In the genomic region with DNA sequence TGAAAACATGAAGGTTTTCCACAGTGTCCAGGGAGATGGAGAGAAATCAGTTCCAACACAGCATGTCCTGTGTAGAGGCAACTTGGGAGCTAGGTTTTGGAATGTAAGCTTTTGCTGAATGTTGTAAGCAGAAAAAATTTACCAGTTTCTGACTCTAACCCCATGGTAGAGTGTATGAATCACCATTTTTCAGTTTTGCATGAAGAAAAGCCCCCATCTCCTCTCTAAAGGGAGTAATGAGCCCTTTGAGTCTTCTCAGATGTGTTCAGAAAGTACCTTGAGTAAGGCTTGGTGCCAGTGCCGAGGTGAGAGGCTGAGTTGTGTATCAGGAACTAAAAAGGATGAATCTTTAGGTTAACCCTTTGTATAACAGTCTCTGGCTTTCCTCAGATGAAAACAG, we compare ENCODE assay signal across 11 cellular contexts.
DNase-seq lines count a peak whose midpoint lies in the region; ATAC-seq and TF ChIP-seq lines count a peak whose summit lies in the region.
"Had no signal": no experiment of that assay in that cellular context is flagged by ENCODE, and none has a peak within 500 bp of the region (broad histone marks: within the 10 kb centered on the region; RNA-seq: fewer than 3 reads in every experiment).

No MANE protein-coding gene starts in this region.

- H3K27me3 Mint-ChIP-seq in activated T-cell treated with anti-CD3 and anti-CD28 coated beads, Interleukin-2, amount 50 U/mL, for 72 hours (ENCODE audit: low read depth): peaks cover 46% of the 10 kb centered on the region
- peaks cover 46% of the 10 kb centered on the region for H3K27me3 Mint-ChIP-seq in activated T-cell treated with anti-CD3 and anti-CD28 coated beads, Interleukin-2, amount 50 U/mL, for 24 hours
- H3K27me3 Mint-ChIP-seq in stimulated activated memory B cell treated with anti-CD40 and anti-IgM and Interleukin-4, amounts not matched to agents 10 μg/mL and 1 μg/mL and 100 μg/mL, for 72 hours: peaks cover 26% of the 10 kb centered on the region
- H3K27me3 Mint-ChIP-seq in type B pancreatic cell: peaks cover 22% of the 10 kb centered on the region

- DNase-seq in activated T-cell treated with anti-CD3 and anti-CD28 coated beads, Interleukin-2, amount 50 U/mL, for 72 hours: peak; percentile 22 to 38
- no peak for DNase-seq in activated T-cell treated with anti-CD3 and anti-CD28 coated beads, Interleukin-2, amount 50 U/mL, for 24 hours
- no peak for DNase-seq in type B pancreatic cell (ENCODE audit: extremely low spot score, unreplicated experiment)
- no peak for DNase-seq in midbrain (lab: John Stamatoyannopoulos, UW)
- DNase-seq in NCI-H446 treated with DMSO at 0.1 percent for 48 hours (lab: John Stamatoyannopoulos, UW): no peak
- DNase-seq: foreskin keratinocyte, Kasumi-1, NCI-H2081 treated with DMSO at 0.1 percent for 48 hours had no signal

- no peaks in the 10 kb centered on the region for H3K9me3 Mint-ChIP-seq in activated T-cell treated with anti-CD3 and anti-CD28 coated beads, Interleukin-2, amount 50 U/mL, for 72 hours
- H3K9me3 Mint-ChIP-seq in activated T-cell treated with anti-CD3 and anti-CD28 coated beads, Interleukin-2, amount 50 U/mL, for 24 hours: no peaks in the 10 kb centered on the region
- H3K9me3 Mint-ChIP-seq in stimulated activated memory B cell treated with anti-CD40 and anti-IgM and Interleukin-4, amounts not matched to agents 10 μg/mL and 1 μg/mL and 100 μg/mL, for 72 hours: no peaks in the 10 kb centered on the region
- no peaks in the 10 kb centered on the region for H3K9me3 Mint-ChIP-seq in type B pancreatic cell

- no peak overlapping the region for H3K27ac Mint-ChIP-seq in activated T-cell treated with anti-CD3 and anti-CD28 coated beads, Interleukin-2, amount 50 U/mL, for 72 hours
- H3K27ac Mint-ChIP-seq in activated T-cell treated with anti-CD3 and anti-CD28 coated beads, Interleukin-2, amount 50 U/mL, for 24 hours: no peak overlapping the region
- H3K27ac Mint-ChIP-seq in stimulated activated memory B cell treated with anti-CD40 and anti-IgM and Interleukin-4, amounts not matched to agents 10 μg/mL and 1 μg/mL and 100 μg/mL, for 72 hours: no peak overlapping the region
- H3K27ac Mint-ChIP-seq in type B pancreatic cell: no peak overlapping the region

- H3K36me3 Mint-ChIP-seq in activated T-cell treated with anti-CD3 and anti-CD28 coated beads, Interleukin-2, amount 50 U/mL, for 72 hours (ENCODE audit: insufficient read depth in 2 of 2): no peaks in the 10 kb centered on the region
- no peaks in the 10 kb centered on the region for H3K36me3 Mint-ChIP-seq in activated T-cell treated with anti-CD3 and anti-CD28 coated beads, Interleukin-2, amount 50 U/mL, for 24 hours (ENCODE audit: low read depth)
- no peaks in the 10 kb centered on the region for H3K36me3 Mint-ChIP-seq in stimulated activated memory B cell treated with anti-CD40 and anti-IgM and Interleukin-4, amounts not matched to agents 10 μg/mL and 1 μg/mL and 100 μg/mL, for 72 hours
- H3K36me3 Mint-ChIP-seq in type B pancreatic cell: no peaks in the 10 kb centered on the region

- ATAC-seq in activated T-cell treated with anti-CD3 and anti-CD28 coated beads, Interleukin-2, amount 50 U/mL, for 72 hours (replicated peaks in 1 of 2): peak; percentile 99
- ATAC-seq in GM21717 (IDR thresholded peaks at IDR 0.05; ENCODE audit: unreplicated experiment) (peak; percentile 96), HG03342 (IDR thresholded peaks at IDR 0.05; ENCODE audit: unreplicated experiment) (peak; percentile 79)
- peak; percentile 78 for ATAC-seq in stimulated activated memory B cell treated with anti-CD40 and anti-IgM and Interleukin-4, amounts not matched to agents 10 μg/mL and 1 μg/mL and 100 μg/mL, for 72 hours
- ATAC-seq: foreskin keratinocyte had no signal

- peak overlapping the region in 1 of 2 donors; percentile 36 for H3K4me3 Mint-ChIP-seq in activated T-cell treated with anti-CD3 and anti-CD28 coated beads, Interleukin-2, amount 50 U/mL, for 72 hours
- H3K4me3 Mint-ChIP-seq in activated T-cell treated with anti-CD3 and anti-CD28 coated beads, Interleukin-2, amount 50 U/mL, for 24 hours: no peak overlapping the region
- no peak overlapping the region for H3K4me3 Mint-ChIP-seq in stimulated activated memory B cell treated with anti-CD40 and anti-IgM and Interleukin-4, amounts not matched to agents 10 μg/mL and 1 μg/mL and 100 μg/mL, for 72 hours
- no peak overlapping the region for H3K4me3 Mint-ChIP-seq in type B pancreatic cell

- peaks cover 10% of the 10 kb centered on the region for H3K4me1 Mint-ChIP-seq in activated T-cell treated with anti-CD3 and anti-CD28 coated beads, Interleukin-2, amount 50 U/mL, for 72 hours (ENCODE audit: low read depth)
- peaks cover 10% of the 10 kb centered on the region for H3K4me1 Mint-ChIP-seq in activated T-cell treated with anti-CD3 and anti-CD28 coated beads, Interleukin-2, amount 50 U/mL, for 24 hours (ENCODE audit: low read depth)
- peaks cover 9% of the 10 kb centered on the region for H3K4me1 Mint-ChIP-seq in stimulated activated memory B cell treated with anti-CD40 and anti-IgM and Interleukin-4, amounts not matched to agents 10 μg/mL and 1 μg/mL and 100 μg/mL, for 72 hours
- H3K4me1 Mint-ChIP-seq in type B pancreatic cell (ENCODE audit: unreplicated experiment): no peaks in the 10 kb centered on the region

- no peak for TF ChIP-seq CTCF in type B pancreatic cell (conservative IDR thresholded peaks at IDR 0.05)

Comparison
In these comparisons a context has a peak if more than half of its experiments do, and no peak if none do; other contexts are left out.
1. DNase-seq: peak in activated T-cell treated with anti-CD3 and anti-CD28 coated beads, Interleukin-2, amount 50 U/mL, for 72 hours (2 of 2); none in activated T-cell treated with anti-CD3 and anti-CD28 coated beads, Interleukin-2, amount 50 U/mL, for 24 hours (single experiment), type B pancreatic cell (single experiment), midbrain (single experiment) and NCI-H446 treated with DMSO at 0.1 percent for 48 hours (single experiment).
2. Peak in every context shown above with its lines, with median percentiles within 50 percentile points of each other: ATAC-seq.